In genomic region chr16:1771864-1772361, GRCh38 we compare ENCODE assay signal across 8 cellular contexts. TPM values are rescaled to one million over a fixed set of nuclear protein-coding genes. Genes with fewer than 3 reads are reported as not detected.
DNase-seq lines count a peak whose midpoint lies in the region; ATAC-seq and TF ChIP-seq lines count a peak whose summit lies in the region.

No MANE protein-coding gene starts in this region.

- no peaks in the 10 kb centered on the region for H3K9me3 Mint-ChIP-seq in IgD-negative memory B cell

- BruUV-seq in mammary epithelial cell (replicated peaks; lab: Mats Ljungman, UMichigan), result TSS peak; percentile 86

- H2AFZ ChIP-seq in mammary epithelial cell (ENCODE audit: low read depth, low read length), result no peak overlapping the region

- CTCF ChIA-PET in mammary epithelial cell (lab: Charles Lee; ENCODE audit: low non-redundant PET), result no interaction called here

- dilution Hi-C loops in mammary epithelial cell (cut with HindIII; ENCODE audit: low sequenced_read_pairs), result no loop called here

- H3K4me1 Mint-ChIP-seq in IgD-negative memory B cell, result peaks cover 6 to 15% (median 8%) of the 10 kb centered on the region in 3 donors

- ATAC-seq in GM21381 (IDR thresholded peaks at IDR 0.05; ENCODE audit: unreplicated experiment) (no peak), esophagus mucosa (no peak)

- H4K20me1 ChIP-seq in mammary epithelial cell (ENCODE audit: insufficient read depth, low read length), result peaks cover 2% of the 10 kb centered on the region

- H3K27me3 ChIP-seq in mammary epithelial cell (ENCODE audit: insufficient read depth, low read length) (no peaks in the 10 kb centered on the region), muscle layer of duodenum (ENCODE audit: low read depth, low read length) (no peaks in the 10 kb centered on the region)

- peak overlapping the region; percentile 76 for H3K4me3 ChIP-seq in AG10803 (ENCODE audit: low read length)
- H3K4me3 ChIP-seq in mammary epithelial cell (replicated peaks in 1 of 3; ENCODE audit: insufficient read depth in 1 of 3, low read depth in 2 of 3, low read length in 3 of 3), result peak overlapping the region; percentile 69 to 82 (median 70)
- peak overlapping the region; percentile 74 to 99 for H3K4me3 ChIP-seq in muscle layer of duodenum (ENCODE audit: low read depth in 1 of 2, low read length in 2 of 2)

- peak overlapping the region; percentile 92 for H3K4me2 ChIP-seq in mammary epithelial cell (ENCODE audit: insufficient read depth, low read depth, low read length)

- H3K4me1 ChIP-seq in mammary epithelial cell (ENCODE audit: insufficient read depth, low read length) (peaks cover 31% of the 10 kb centered on the region), muscle layer of duodenum (ENCODE audit: control insufficient read depth in 1 of 2, insufficient read depth in 2 of 2, low read length in 2 of 2) (peaks cover 2 to 46% of the 10 kb centered on the region in 2 donors)

- H3K9me3 ChIP-seq in mammary epithelial cell (replicated peaks; ENCODE audit: insufficient read depth, low read length), result no peaks in the 10 kb centered on the region
- H3K9me3 ChIP-seq in muscle layer of duodenum (ENCODE audit: control insufficient read depth in 1 of 2, low read length in 2 of 2), result no peaks in the 10 kb centered on the region

- no peaks in the 10 kb centered on the region for H3K36me3 Mint-ChIP-seq in IgD-negative memory B cell

- no peaks in the 10 kb centered on the region for H3K27me3 Mint-ChIP-seq in IgD-negative memory B cell

- TF ChIP-seq CTCF in AG10803 (conservative IDR thresholded peaks at IDR 0.05; ENCODE audit: low read length) (no peak), mammary epithelial cell (conservative IDR thresholded peaks at IDR 0.05 in 1 of 2, IDR thresholded peaks at IDR 0.05 in 1 of 2; ENCODE audit: extremely low read depth in 1 of 2, insufficient read depth in 1 of 2, low read depth in 1 of 2, low read length in 2 of 2) (no peak)

- H3K36me3 ChIP-seq in mammary epithelial cell (ENCODE audit: insufficient read depth, low read length), result peaks cover 4% of the 10 kb centered on the region
- peaks cover 0 to 46% of the 10 kb centered on the region in 2 donors for H3K36me3 ChIP-seq in muscle layer of duodenum (ENCODE audit: control insufficient read depth in 1 of 2, insufficient read depth in 2 of 2, low read length in 2 of 2)

- H3K9ac ChIP-seq in mammary epithelial cell (ENCODE audit: insufficient read depth, low read length), result peak overlapping the region; percentile 36

- H3K4me3 Mint-ChIP-seq in IgD-negative memory B cell, result peak overlapping the region; percentile 94 to 99 (median 95)

- H3K27ac Mint-ChIP-seq in IgD-negative memory B cell, result peak overlapping the region; percentile 87 to 99 (median 98)

- DNase-seq in AG10803 (ENCODE audit: low read depth) (no peak), mammary epithelial cell (no peak), NOMO-1 treated with dmso at 0.1 percent for 144 hours (lab: John Stamatoyannopoulos, UW; ENCODE audit: unreplicated experiment) (no peak)
- no peak for DNase-seq in effector CD8-positive, alpha-beta T cell (lab: John Stamatoyannopoulos, UW)

- WGBS in mammary epithelial cell (ENCODE audit: low coverage, missing lambda C conversion rate), result 3% methylated on average over 6 of the region's 22 CpGs

- H3K79me2 ChIP-seq in mammary epithelial cell (ENCODE audit: insufficient read depth, low read length), result peaks cover 48% of the 10 kb centered on the region

- in situ Hi-C loops in mammary epithelial cell (cut with MboI; ENCODE audit: low sequenced_read_pairs in 2 of 2), result no loop called here

- no peak overlapping the region for H3K27ac ChIP-seq in mammary epithelial cell (ENCODE audit: insufficient read depth, low read depth, low read length)
- H3K27ac ChIP-seq in muscle layer of duodenum (ENCODE audit: low read length), result peak overlapping the region; percentile 23

- intact Hi-C loops in mammary epithelial cell (cut with micrococcal nuclease), result loop anchor here (2.0 to 5.0 kb wide), 5 partner anchors 80 to 345 kb away; partner anchors contain the start of genes CRAMP1, IFT140, JPT2 and TELO2

RNA-seq across cellular contexts. Expression of gene NME3, which starts 0.6 kb away (rescaled TPM):
- polyA plus RNA-seq in IgD-negative memory B cell, result 66.1 TPM
- total RNA-seq in mammary epithelial cell, result 10 to 100 TPM; 23.4 to 26.2 TPM
- 18.8 TPM for polyA plus RNA-seq in mammary epithelial cell
- polyA minus RNA-seq in mammary epithelial cell, result 1.4 TPM
- 29.6 TPM for total RNA-seq in esophagus mucosa

RNA-seq across cellular contexts. Expression of gene EME2, which starts 0.7 kb away (rescaled TPM):
- polyA plus RNA-seq in IgD-negative memory B cell (1.5 TPM), mammary epithelial cell (7.0 TPM)
- total RNA-seq in mammary epithelial cell (10 to 100 TPM; 17.2 to 29.0 TPM), esophagus mucosa (13.0 TPM)
- polyA minus RNA-seq in mammary epithelial cell, result 2.3 TPM

RNA-seq across cellular contexts. Expression of gene MRPS34, which starts 1.0 kb away (rescaled TPM):
- polyA plus RNA-seq in IgD-negative memory B cell, result 156 TPM
- total RNA-seq in mammary epithelial cell, result 10 to 100 TPM; 34.7 to 99.4 TPM
- polyA plus RNA-seq in mammary epithelial cell, result 90.3 TPM
- polyA minus RNA-seq in mammary epithelial cell, result 59.3 TPM
- total RNA-seq in esophagus mucosa, result 98.6 TPM

RNA-seq across cellular contexts. Expression of gene SPSB3, which starts 10.5 kb away (rescaled TPM):
- 55.2 TPM for polyA plus RNA-seq in IgD-negative memory B cell
- total RNA-seq in mammary epithelial cell, result 10 to 100 TPM; 20.9 to 43.0 TPM
- polyA plus RNA-seq in mammary epithelial cell, result 23.2 TPM
- polyA minus RNA-seq in mammary epithelial cell, result 2.4 TPM
- 23.5 TPM for total RNA-seq in esophagus mucosa

RNA-seq across cellular contexts. Expression of gene NUBP2, which starts 10.8 kb away (rescaled TPM):
- polyA plus RNA-seq in IgD-negative memory B cell (76.9 TPM), mammary epithelial cell (56.6 TPM)
- total RNA-seq in mammary epithelial cell (10 to 100 TPM; 64.3 to 67.0 TPM), esophagus mucosa (45.6 TPM)
- polyA minus RNA-seq in mammary epithelial cell, result 5.5 TPM
